ENCODE assay signal across 7 cellular contexts in the genomic region with DNA sequence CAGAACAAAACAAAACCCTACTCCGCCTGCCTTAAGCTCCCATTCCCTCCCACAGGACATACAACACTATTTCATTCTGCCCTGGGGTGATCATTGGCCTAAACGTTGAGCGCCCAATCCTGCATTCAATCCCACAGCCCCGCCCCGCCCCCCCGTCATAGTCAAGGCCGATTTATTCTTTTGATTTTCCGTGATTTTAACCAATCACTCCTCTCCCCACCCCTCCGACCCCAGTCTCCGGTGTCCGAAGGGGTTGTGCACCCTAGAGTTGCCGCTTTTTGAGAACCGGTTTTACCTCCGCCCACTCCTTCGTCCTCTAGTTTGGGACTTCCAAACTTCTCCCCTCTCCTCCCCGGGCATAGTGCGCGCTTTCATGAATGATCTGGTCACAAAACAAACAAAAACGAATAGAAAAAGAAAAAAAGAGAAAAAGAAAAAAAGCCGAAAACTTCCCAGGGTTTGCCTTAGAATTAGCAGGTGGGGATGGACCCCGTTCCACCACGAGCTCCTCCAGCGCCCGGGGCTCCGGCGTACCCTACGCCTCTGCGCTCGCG.
DNase-seq lines count a peak whose midpoint lies in the region; ATAC-seq and TF ChIP-seq lines count a peak whose summit lies in the region.

No MANE protein-coding gene starts in this region.

- DNase-seq in GM06990 (ENCODE audit: extremely low read depth, insufficient read length) (no peak), LNCaP clone FGC (ENCODE audit: low read depth) (peak; percentile 3), astrocyte of the spinal cord (ENCODE audit: low read depth, low spot score) (peak; percentile 51), skeletal muscle cell (ENCODE audit: low read depth) (no peak)

- H3K4me3 ChIP-seq in GM06990 (replicated peaks; ENCODE audit: low read depth, low read length) (peak overlapping the region; percentile 78), LNCaP clone FGC (ENCODE audit: low read depth, low read length) (peak overlapping the region; percentile 64), astrocyte of the spinal cord (ENCODE audit: low read depth, low read length) (peak overlapping the region; percentile 67), iPS-11a (ENCODE audit: low read depth, low read length) (peak overlapping the region; percentile 61), skeletal muscle cell (ENCODE audit: low read depth, low read length) (peak overlapping the region; percentile 65)

- in situ Hi-C loops in astrocyte of the spinal cord (cut with HindIII; ENCODE audit: low sequenced_read_pairs): no loop called here

- peak; percentile 8 for ATAC-seq in GM21576 (IDR thresholded peaks at IDR 0.05; ENCODE audit: unreplicated experiment)
- no peak for ATAC-seq in HG02623 (IDR thresholded peaks at IDR 0.05; ENCODE audit: unreplicated experiment)

- TF ChIP-seq CTCF in GM06990 (IDR thresholded peaks at IDR 0.05; ENCODE audit: insufficient read depth, low read length, poor library complexity, severe bottlenecking): no peak
- TF ChIP-seq CTCF in LNCaP clone FGC (IDR thresholded peaks at IDR 0.05; ENCODE audit: control insufficient read depth, extremely low read depth, insufficient read depth): no peak
- TF ChIP-seq CTCF in astrocyte of the spinal cord (IDR thresholded peaks at IDR 0.05; ENCODE audit: low read depth, low read length): no peak

- H3K36me3 ChIP-seq in GM06990 (ENCODE audit: control insufficient read depth, insufficient read depth, low read length): no peaks in the 10 kb centered on the region

- no peaks in the 10 kb centered on the region for H3K27me3 ChIP-seq in GM06990 (replicated peaks; ENCODE audit: control insufficient read depth, insufficient read depth, low read length)

Comparison
In these comparisons a context has a peak if more than half of its experiments do, and no peak if none do; other contexts are left out.
1. DNase-seq: peak in LNCaP clone FGC (single experiment) and astrocyte of the spinal cord (single experiment); none in GM06990 (single experiment) and skeletal muscle cell (single experiment).
2. Peak in every context shown above with its lines, with median percentiles within 50 percentile points of each other: H3K4me3 ChIP-seq.